11 cellular contexts compared by ENCODE assay signal in genomic region chr12:108663324-108664015, GRCh38. TPM values are rescaled to one million over a fixed set of nuclear protein-coding genes. Genes with fewer than 3 reads are reported as not detected.
DNase-seq lines count a peak whose midpoint lies in the region; ATAC-seq, FAIRE-seq and TF ChIP-seq lines count a peak whose summit lies in the region.
"Had no signal": no experiment of that assay in that cellular context is flagged by ENCODE, and none has a peak within 500 bp of the region (broad histone marks: within the 10 kb centered on the region; RNA-seq: fewer than 3 reads in every experiment).

No MANE protein-coding gene starts in this region.

- peaks cover 21% of the 10 kb centered on the region for H3K36me3 Mint-ChIP-seq in astrocyte (ENCODE audit: low read depth, unreplicated experiment)
- H3K36me3 Mint-ChIP-seq in naive thymus-derived CD4-positive, alpha-beta T cell: peaks cover 0 to 3% (median 0%) of the 10 kb centered on the region in 5 donors

- no peaks in the 10 kb centered on the region for H3K27me3 Mint-ChIP-seq in astrocyte (ENCODE audit: low read depth, unreplicated experiment)
- no peaks in the 10 kb centered on the region for H3K27me3 Mint-ChIP-seq in naive thymus-derived CD4-positive, alpha-beta T cell

- TF ChIP-seq CTCF in heart right ventricle (IDR thresholded peaks at IDR 0.05) (no peak), astrocyte (IDR thresholded peaks at IDR 0.05; ENCODE audit: insufficient read depth, low read depth, low read length) (no peak)

- DNase-seq in heart right ventricle: no peak
- no peak for DNase-seq in left cardiac atrium
- no peak for DNase-seq in astrocyte (ENCODE audit: low read depth)
- no peak for DNase-seq in naive thymus-derived CD4-positive, alpha-beta T cell
- DNase-seq in HuH-7 (ENCODE audit: low spot score): no peak
- no peak for DNase-seq in activated effector memory CD4-positive, alpha-beta T cell treated with anti-CD3 and anti-CD28 coated beads, Interleukin-2, amount 50 U/mL, for 16 hours
- no peak for DNase-seq in NCI-H1417 (lab: John Stamatoyannopoulos, UW)
- DNase-seq: activated CD4-positive, alpha-beta T cell treated with anti-CD3 and anti-CD28 coated beads for 1 hour had no signal

- 98 to 99% methylated on average over 4 of the region's 4 CpGs for WGBS in heart right ventricle, 2 donors
- WGBS in urinary bladder: 96% methylated on average over 4 of the region's 4 CpGs

- H2AFZ ChIP-seq in astrocyte (ENCODE audit: low read depth, low read length): no peak overlapping the region

- H3K4me1 Mint-ChIP-seq in astrocyte (ENCODE audit: low read depth, unreplicated experiment): peaks cover 58% of the 10 kb centered on the region
- H3K4me1 Mint-ChIP-seq in naive thymus-derived CD4-positive, alpha-beta T cell: peaks cover 5 to 17% (median 12%) of the 10 kb centered on the region in 7 donors

- peaks cover 98% of the 10 kb centered on the region for H3K79me2 ChIP-seq in astrocyte (ENCODE audit: insufficient read depth, low read length)

- ATAC-seq in heart right ventricle (no peak), left cardiac atrium (no peak)
- ATAC-seq in naive thymus-derived CD4-positive, alpha-beta T cell: no peak
- ATAC-seq: foreskin keratinocyte had no signal

- H3K4me1 ChIP-seq in heart right ventricle (peaks cover 7 to 64% (median 47%) of the 10 kb centered on the region in 9 donors), astrocyte (ENCODE audit: insufficient read depth, low read length) (peaks cover 39% of the 10 kb centered on the region), urinary bladder (ENCODE audit: insufficient read depth) (no peaks in the 10 kb centered on the region)
- peaks cover 0 to 3% of the 10 kb centered on the region in 2 donors for H3K4me1 ChIP-seq in naive thymus-derived CD4-positive, alpha-beta T cell (ENCODE audit: control insufficient read depth in 2 of 2, insufficient read depth in 2 of 2, low read length in 2 of 2)

- H3K4me3 ChIP-seq in heart right ventricle (no peak overlapping the region), astrocyte (ENCODE audit: insufficient read depth, low read depth, low read length) (no peak overlapping the region), urinary bladder (ENCODE audit: low read depth, low read length) (no peak overlapping the region)
- H3K4me3 ChIP-seq in naive thymus-derived CD4-positive, alpha-beta T cell (ENCODE audit: low read length): no peak overlapping the region

- H3K9ac ChIP-seq in astrocyte (ENCODE audit: low read length): no peak overlapping the region

- H3K27ac Mint-ChIP-seq in astrocyte (ENCODE audit: unreplicated experiment): peak overlapping the region; percentile 22
- H3K27ac Mint-ChIP-seq in naive thymus-derived CD4-positive, alpha-beta T cell: peak overlapping the region in 7 of 9 donors; percentile 30 to 84 (median 63)

- no peak overlapping the region for H3K4me2 ChIP-seq in astrocyte (ENCODE audit: low read length)

- H3K36me3 ChIP-seq in heart right ventricle (peaks cover 0 to 37% (median 9%) of the 10 kb centered on the region in 9 donors), astrocyte (ENCODE audit: insufficient read depth, low read length) (peaks cover 30% of the 10 kb centered on the region), urinary bladder (ENCODE audit: insufficient read depth) (no peaks in the 10 kb centered on the region)
- no peaks in the 10 kb centered on the region for H3K36me3 ChIP-seq in naive thymus-derived CD4-positive, alpha-beta T cell (ENCODE audit: control insufficient read depth in 2 of 3, insufficient read depth in 3 of 3, low read length in 3 of 3)

- no peak for FAIRE-seq in astrocyte (lab: Jason Lieb, UNC)

- POLR2A ChIA-PET in naive thymus-derived CD4-positive, alpha-beta T cell (lab: Charles Lee): interaction anchor here (0.8 to 3.8 kb wide), 5 partner anchors 18 to 140 kb away, joined by 3 to 44 read pairs (median 9); partner anchors contain the start of genes ISCU and SELPLG

- H3K9me3 ChIP-seq in heart right ventricle (no peaks in the 10 kb centered on the region), astrocyte (ENCODE audit: insufficient read depth, low read depth, low read length) (no peaks in the 10 kb centered on the region)
- no peaks in the 10 kb centered on the region for H3K9me3 ChIP-seq in naive thymus-derived CD4-positive, alpha-beta T cell (ENCODE audit: control insufficient read depth in 2 of 3, low read length in 3 of 3)

- no peak overlapping the region for H3K4me3 Mint-ChIP-seq in astrocyte (ENCODE audit: unreplicated experiment)
- no peak overlapping the region for H3K4me3 Mint-ChIP-seq in naive thymus-derived CD4-positive, alpha-beta T cell

- intact Hi-C loops in heart right ventricle (cut with DNase I): loop anchor here in 8 of 10 donors (1.0 to 10.0 kb wide), 10 partner anchors 67 to 431 kb away; partner anchors contain the start of genes ALKBH2 (in 3 of the 8), UNG (in 3 of the 8) and CORO1C (in 2 of the 8)
- intact Hi-C loops in left cardiac atrium (cut with DNase I): loop anchor here (2.0 to 10.0 kb wide), 3 partner anchors 139 to 289 kb away; partner anchors contain the start of gene SSH1 (in 1 of the 2)
- intact Hi-C loops in naive thymus-derived CD4-positive, alpha-beta T cell (cut with micrococcal nuclease): loop anchor here (1.0 to 10.0 kb wide), 11 partner anchors 27 to 721 kb away; partner anchors contain the start of genes ALKBH2 (in 2 of the 2) and CORO1C (in 2 of the 2)

- H3K27ac ChIP-seq in heart right ventricle (peak overlapping the region in 8 of 10 donors; percentile 62 to 86 (median 80)), astrocyte (ENCODE audit: low read depth, low read length) (peak overlapping the region; percentile 74), urinary bladder (ENCODE audit: low read depth) (peak overlapping the region; percentile 56)
- no peak overlapping the region for H3K27ac ChIP-seq in naive thymus-derived CD4-positive, alpha-beta T cell (ENCODE audit: low read depth, low read length)
- H3K27ac ChIP-seq: C4-2B, foreskin keratinocyte had no signal

- no peaks in the 10 kb centered on the region for H3K9me3 Mint-ChIP-seq in astrocyte (ENCODE audit: unreplicated experiment)
- no peaks in the 10 kb centered on the region for H3K9me3 Mint-ChIP-seq in naive thymus-derived CD4-positive, alpha-beta T cell

- peaks cover 66% of the 10 kb centered on the region for H4K20me1 ChIP-seq in astrocyte (ENCODE audit: insufficient read depth, low read length)

- CTCF ChIA-PET in naive thymus-derived CD4-positive, alpha-beta T cell (lab: Charles Lee): interaction anchor here (0.6 to 6.5 kb wide), 24 partner anchors 10 to 1632 kb away, joined by 3 to 145 read pairs (median 6); partner anchors contain the start of genes ALKBH2, ISCU and SELPLG

- H3K27me3 ChIP-seq in heart right ventricle (no peaks in the 10 kb centered on the region), astrocyte (ENCODE audit: insufficient read depth, low read length) (no peaks in the 10 kb centered on the region)
- H3K27me3 ChIP-seq in naive thymus-derived CD4-positive, alpha-beta T cell (ENCODE audit: control insufficient read depth in 2 of 2, insufficient read depth in 2 of 2, low read length in 2 of 2): no peaks in the 10 kb centered on the region
- H3K27me3 ChIP-seq: foreskin keratinocyte had no signal

RNA-seq across cellular contexts. Expression of gene SELPLG, which starts 29.8 kb away (rescaled TPM):
- total RNA-seq in heart right ventricle (10 to 100 TPM in 1 of 10 donors, 1 to 10 TPM in 9; 1.5 to 17.6 (median 2.4) TPM), left cardiac atrium (10 to 100 TPM in 1 of 2 donors, 1 to 10 TPM in 1; 4.5 to 12.5 TPM), astrocyte (4.9 and 5.8 TPM in 2 replicates), urinary bladder (3.6 TPM)
- polyA plus RNA-seq in heart right ventricle (1 to 10 TPM in 1 of 2 donors, under 1 TPM in 1; 0.88 to 3.9 TPM), urinary bladder (9.4 TPM)
- 100 to 1,000 TPM in 4 of 5 experiments, 10 to 100 TPM in 1; 54.3 to 217 (median 154) TPM for total RNA-seq in naive thymus-derived CD4-positive, alpha-beta T cell
- 100 to 1,000 TPM; 530 to 831 TPM for polyA plus RNA-seq in naive thymus-derived CD4-positive, alpha-beta T cell
